Comparison of ENCODE assay signal across 30 cellular contexts in the genomic region with DNA sequence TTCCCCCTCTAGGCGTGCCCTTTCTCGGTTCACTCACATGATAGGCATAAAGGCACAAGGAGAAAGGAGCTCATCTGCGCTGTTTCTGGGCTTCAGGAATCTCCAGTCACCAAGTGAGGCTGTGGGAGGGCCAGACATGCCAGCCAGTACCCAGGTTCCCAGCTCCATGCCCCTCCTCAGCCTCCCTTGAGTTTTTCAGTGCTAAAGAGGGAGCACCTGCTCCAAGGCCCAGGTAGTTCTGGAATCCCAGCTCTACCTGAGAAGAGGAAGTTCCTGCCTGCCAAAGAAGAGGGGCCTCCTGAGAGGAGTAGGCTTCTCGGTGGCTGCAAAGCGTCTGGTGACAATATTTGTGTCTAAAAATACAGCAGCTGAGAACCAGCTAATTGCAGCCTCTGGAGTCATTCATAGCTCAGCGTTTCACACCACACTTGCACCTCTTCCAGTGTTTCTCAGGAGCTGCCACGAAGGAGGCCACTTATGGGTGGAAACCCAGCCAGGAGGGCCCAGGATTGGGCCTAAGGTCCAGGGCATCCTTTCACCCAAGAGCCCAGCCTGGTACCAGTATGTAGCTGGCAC.
"Had no signal": no experiment of that assay in that cellular context is flagged by ENCODE, and none has a peak within 500 bp of the region (broad histone marks: within the 10 kb centered on the region; RNA-seq: fewer than 3 reads in every experiment).

No MANE protein-coding gene starts in this region.

- ATAC-seq: activated CD8-positive, alpha-beta memory T cell treated with anti-CD3 and anti-CD28 coated beads, Interleukin-2, amount 10 ng/mL, durations not matched to agents 7 days and 5 days; activated naive CD4-positive, alpha-beta T cell treated with anti-CD3 and anti-CD28 coated beads, Interleukin-2, amount 50 U/mL, for 72 hours; activated naive CD8-positive, alpha-beta T cell treated with anti-CD3 and anti-CD28 coated beads, Interleukin-2, amount 50 U/mL, for 24 hours; activated T-cell treated with anti-CD3 and anti-CD28 coated beads, Interleukin-2, amount 50 U/mL, for 4 hours; body of pancreas; T-cell had no signal

- H3K36me3 Mint-ChIP-seq: activated CD8-positive, alpha-beta memory T cell treated with anti-CD3 and anti-CD28 coated beads, Interleukin-2, amount 10 ng/mL, durations not matched to agents 7 days and 5 days; activated naive CD4-positive, alpha-beta T cell treated with anti-CD3 and anti-CD28 coated beads, Interleukin-2, amount 50 U/mL, for 72 hours; T-cell had no signal

- H3K9me3 ChIP-seq: ascending aorta, body of pancreas had no signal

- H3K4me1 ChIP-seq: ascending aorta, body of pancreas had no signal

- H3K4me1 Mint-ChIP-seq: activated B cell treated with CpG ODN at 0.5 μM for 24 hours; activated CD4-positive, alpha-beta T cell treated with anti-CD3 and anti-CD28 coated beads, Interleukin-2, amount 10 ng/mL, durations not matched to agents 24 days and 14 days; activated CD8-positive, alpha-beta memory T cell treated with anti-CD3 and anti-CD28 coated beads, Interleukin-2, amount 10 ng/mL, durations not matched to agents 7 days and 5 days; activated naive CD8-positive, alpha-beta T cell treated with anti-CD3 and anti-CD28 coated beads, Interleukin-2, amount 50 U/mL, for 24 hours; T-cell had no signal

- DNase-seq: activated B cell treated with CpG ODN at 0.5 μM for 24 hours; activated CD4-positive, alpha-beta T cell treated with anti-CD3 and anti-CD28 coated beads for 1 hour; activated CD4-positive, alpha-beta T cell treated with anti-CD3 and anti-CD28 coated beads, Interleukin-2, amount 10 ng/mL, durations not matched to agents 24 days and 14 days; activated CD4-positive, alpha-beta T cell treated with anti-CD3 and anti-CD28 coated beads, Interleukin-2, amount 50 U/mL, for 48 hours; activated CD8-positive, alpha-beta memory T cell treated with anti-CD3 and anti-CD28 coated beads, Interleukin-2, amount 10 ng/mL, durations not matched to agents 7 days and 5 days; activated effector memory CD4-positive, alpha-beta T cell treated with anti-CD3 and anti-CD28 coated beads, Interleukin-2, amount 50 U/mL, for 16 hours; activated naive CD4-positive, alpha-beta T cell treated with Interleukin-2 at 50 U/mL for 16 hours; activated naive CD8-positive, alpha-beta T cell treated with anti-CD3 and anti-CD28 coated beads, Interleukin-2, amount 50 U/mL, for 24 hours; activated T-cell treated with anti-CD3 and anti-CD28 coated beads, Interleukin-2, amount 50 U/mL, for 4 hours; amniotic stem cell; body of pancreas; IMR-90; Kasumi-1; KBM-7; NCI-H1092; NCI-H1417; NCI-H1694; NCI-H2029; NCI-H2107; NCI-H2171 treated with DMSO at 0.1 percent for 48 hours; NCI-H226; NCI-H526; NCI-H82; SIG-M5; T-cell; T-helper 2 cell; T1000 had no signal

- H3K4me3 ChIP-seq: ascending aorta, body of pancreas, SK-N-MC had no signal

- H3K27me3 ChIP-seq: ascending aorta, body of pancreas had no signal

- H3K27ac ChIP-seq: ascending aorta, body of pancreas, SK-N-MC had no signal

- H3K36me3 ChIP-seq: ascending aorta had no signal

- H3K4me3 Mint-ChIP-seq: activated B cell treated with CpG ODN at 0.5 μM for 24 hours; activated CD4-positive, alpha-beta T cell treated with anti-CD3 and anti-CD28 coated beads, Interleukin-2, amount 10 ng/mL, durations not matched to agents 24 days and 14 days; activated CD8-positive, alpha-beta memory T cell treated with anti-CD3 and anti-CD28 coated beads, Interleukin-2, amount 10 ng/mL, durations not matched to agents 7 days and 5 days; activated naive CD8-positive, alpha-beta T cell treated with anti-CD3 and anti-CD28 coated beads, Interleukin-2, amount 50 U/mL, for 24 hours; activated T-cell treated with anti-CD3 and anti-CD28 coated beads, Interleukin-2, amount 50 U/mL, for 4 hours; T-cell had no signal

- H3K27me3 Mint-ChIP-seq: activated CD8-positive, alpha-beta memory T cell treated with anti-CD3 and anti-CD28 coated beads, Interleukin-2, amount 10 ng/mL, durations not matched to agents 7 days and 5 days had no signal

- H3K27ac Mint-ChIP-seq: activated B cell treated with CpG ODN at 0.5 μM for 24 hours; activated CD4-positive, alpha-beta T cell treated with anti-CD3 and anti-CD28 coated beads, Interleukin-2, amount 10 ng/mL, durations not matched to agents 24 days and 14 days; activated CD8-positive, alpha-beta memory T cell treated with anti-CD3 and anti-CD28 coated beads, Interleukin-2, amount 10 ng/mL, durations not matched to agents 7 days and 5 days; activated naive CD4-positive, alpha-beta T cell treated with anti-CD3 and anti-CD28 coated beads, Interleukin-2, amount 50 U/mL, for 72 hours; activated naive CD8-positive, alpha-beta T cell treated with anti-CD3 and anti-CD28 coated beads, Interleukin-2, amount 50 U/mL, for 24 hours; T-cell had no signal

- H3K9me3 Mint-ChIP-seq: activated B cell treated with CpG ODN at 0.5 μM for 24 hours; activated CD4-positive, alpha-beta T cell treated with anti-CD3 and anti-CD28 coated beads, Interleukin-2, amount 10 ng/mL, durations not matched to agents 24 days and 14 days; activated naive CD4-positive, alpha-beta T cell treated with anti-CD3 and anti-CD28 coated beads, Interleukin-2, amount 50 U/mL, for 72 hours; activated naive CD8-positive, alpha-beta T cell treated with anti-CD3 and anti-CD28 coated beads, Interleukin-2, amount 50 U/mL, for 24 hours; activated T-cell treated with anti-CD3 and anti-CD28 coated beads, Interleukin-2, amount 50 U/mL, for 4 hours; T-cell had no signal
